In the genomic region with DNA sequence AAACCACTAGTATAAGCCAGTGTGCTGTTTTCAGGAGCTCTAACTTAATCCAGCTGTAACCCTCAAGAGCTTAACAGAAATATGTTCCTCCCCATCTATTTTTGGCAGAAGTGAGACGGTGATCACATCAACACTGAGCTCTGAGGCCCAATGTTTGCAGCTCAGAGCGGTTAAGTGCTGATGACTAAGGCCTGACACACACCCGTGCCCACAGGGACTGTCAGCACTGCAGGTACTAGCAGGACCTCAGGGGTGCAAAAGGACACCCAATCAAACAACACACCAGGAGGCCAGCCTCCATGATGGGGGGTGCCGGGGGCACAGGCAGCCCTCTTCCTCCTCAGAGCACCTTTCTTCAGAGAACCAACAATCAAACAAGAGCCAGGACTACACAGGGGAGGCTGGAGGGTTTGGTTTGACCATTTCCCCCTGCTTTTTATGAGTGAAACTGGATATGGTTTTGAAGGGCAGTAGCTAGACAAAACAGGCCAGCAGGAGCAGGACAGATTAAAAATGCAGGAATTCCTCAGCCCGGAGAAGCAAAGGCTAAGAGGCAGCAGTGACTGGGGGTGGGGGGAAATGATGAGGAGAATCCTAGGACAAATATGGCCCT, we compare ENCODE assay signal across 8 cellular contexts.
A peak's percentile ranks its signal among the peaks of the same experiment; 100 is the strongest.
DNase-seq lines count a peak whose midpoint lies in the region; ATAC-seq, FAIRE-seq and TF ChIP-seq lines count a peak whose summit lies in the region.

No MANE protein-coding gene starts in this region.

- no peaks in the 10 kb centered on the region for H3K27me3 ChIP-seq in ascending aorta

- H3K36me3 ChIP-seq in ascending aorta: no peaks in the 10 kb centered on the region

- peaks cover 34 to 80% of the 10 kb centered on the region in 2 donors for H3K4me1 ChIP-seq in ascending aorta

- intact Hi-C loops in ascending aorta (cut with DNase I): loop anchor here (2.0 kb wide), 2 partner anchors 44 to 60 kb away; no protein-coding TSS in a partner anchor

- no peak for FAIRE-seq in HTR-8/SVneo (lab: Jason Lieb, UNC)

- no peaks in the 10 kb centered on the region for H3K9me3 ChIP-seq in ascending aorta

- peak overlapping the region; percentile 93 to 96 for H3K27ac ChIP-seq in ascending aorta

- no peak overlapping the region for H3K4me3 ChIP-seq in ascending aorta

- DNase-seq in DMS 273 (lab: John Stamatoyannopoulos, UW; ENCODE audit: unreplicated experiment): peak; percentile 64
- peak; percentile 83 for DNase-seq in HTR-8/SVneo (ENCODE audit: insufficient read length, low spot score)
- DNase-seq in T-helper 1 cell: peak in 4 of 5 donors; percentile 42 to 92 (median 52)
- DNase-seq in ascending aorta (ENCODE audit: low spot score in 2 of 2): peak; percentile 85 to 93
- peak; percentile 61 for DNase-seq in iPS-NIHi11 (ENCODE audit: low spot score)
- DNase-seq in stimulated activated CD4-positive, alpha-beta T cell treated with anti-CD3 and anti-CD28 coated beads, Interleukin-12 subunit alpha, Interleukin-12 subunit beta, amount 100 ng/mL, for 48 hours (ENCODE audit: low read depth in 2 of 3, low spot score in 1 of 3): peak; percentile 71 to 78 (median 72)
- no peak for DNase-seq in GF-D8 (lab: John Stamatoyannopoulos, UW)

- no peak for TF ChIP-seq CTCF in ascending aorta (IDR thresholded peaks at IDR 0.05)

- peak; percentile 61 for ATAC-seq in GM21447 (IDR thresholded peaks at IDR 0.05; ENCODE audit: unreplicated experiment)
